8 cellular contexts compared by ENCODE assay signal in genomic region chr17:44200478-44201155, GRCh38. TPM values are rescaled to one million over a fixed set of nuclear protein-coding genes. Genes with fewer than 3 reads are reported as not detected.
A peak's percentile ranks its signal among the peaks of the same experiment; 100 is the strongest.
DNase-seq lines count a peak whose midpoint lies in the region; ATAC-seq and TF ChIP-seq lines count a peak whose summit lies in the region.

No MANE protein-coding gene starts in this region.

- peak; percentile 36 for TF ChIP-seq POLR2A in GM10847 (IDR thresholded peaks at IDR 0.05; ENCODE audit: extremely low read depth, insufficient read length)

- H3K27ac ChIP-seq in subcutaneous abdominal adipose tissue (ENCODE audit: low read depth, low read length) = peak overlapping the region; percentile 78

- no peaks in the 10 kb centered on the region for H3K9me3 Mint-ChIP-seq in activated naive CD8-positive, alpha-beta T cell treated with anti-CD3 and anti-CD28 coated beads for 36 hours

- H3K36me3 Mint-ChIP-seq in activated naive CD8-positive, alpha-beta T cell treated with anti-CD3 and anti-CD28 coated beads for 36 hours = peaks cover 4% of the 10 kb centered on the region

- H3K27ac Mint-ChIP-seq in activated naive CD8-positive, alpha-beta T cell treated with anti-CD3 and anti-CD28 coated beads for 36 hours = peak overlapping the region; percentile 94

- H3K27me3 Mint-ChIP-seq in activated naive CD8-positive, alpha-beta T cell treated with anti-CD3 and anti-CD28 coated beads for 36 hours = no peaks in the 10 kb centered on the region

- no peak for DNase-seq in activated naive CD8-positive, alpha-beta T cell treated with anti-CD3 and anti-CD28 coated beads for 36 hours
- no peak for DNase-seq in NCI-H1694 (lab: John Stamatoyannopoulos, UW)

- H3K9me3 ChIP-seq in iPS-18c (ENCODE audit: control insufficient read depth, insufficient read depth, low read length) (no peaks in the 10 kb centered on the region), subcutaneous abdominal adipose tissue (ENCODE audit: control insufficient read depth in 5 of 5, low read length in 5 of 5) (no peaks in the 10 kb centered on the region)

- H3K4me1 Mint-ChIP-seq in activated naive CD8-positive, alpha-beta T cell treated with anti-CD3 and anti-CD28 coated beads for 36 hours = peaks cover 42% of the 10 kb centered on the region

- H3K4me1 ChIP-seq in subcutaneous abdominal adipose tissue (ENCODE audit: control insufficient read depth in 5 of 5, insufficient read depth in 5 of 5, low read length in 5 of 5) = peaks cover 7 to 34% (median 30%) of the 10 kb centered on the region in 5 donors

- no peaks in the 10 kb centered on the region for H3K27me3 ChIP-seq in subcutaneous abdominal adipose tissue (ENCODE audit: control insufficient read depth in 5 of 5, insufficient read depth in 4 of 5, low read length in 5 of 5)

- H3K4me3 ChIP-seq in iPS-18c (ENCODE audit: insufficient read depth, low read depth, low read length) (peak overlapping the region; percentile 79), subcutaneous abdominal adipose tissue (ENCODE audit: low read depth in 1 of 5, low read length in 5 of 5) (peak overlapping the region; percentile 67 to 81 (median 77))

- peak overlapping the region; percentile 89 for H3K4me3 Mint-ChIP-seq in activated naive CD8-positive, alpha-beta T cell treated with anti-CD3 and anti-CD28 coated beads for 36 hours

- H3K9ac ChIP-seq in subcutaneous abdominal adipose tissue (ENCODE audit: low read length in 5 of 5) = peak overlapping the region; percentile 48 to 93 (median 84)

- H3K36me3 ChIP-seq in subcutaneous abdominal adipose tissue (ENCODE audit: control insufficient read depth in 5 of 5, insufficient read depth in 5 of 5, low read length in 5 of 5) = peaks cover 0 to 17% (median 10%) of the 10 kb centered on the region in 5 donors

- ATAC-seq in HG03342 (IDR thresholded peaks at IDR 0.05; ENCODE audit: unreplicated experiment) (peak; percentile 0), GM21825 (IDR thresholded peaks at IDR 0.05; ENCODE audit: unreplicated experiment) (no peak), HG03039 (IDR thresholded peaks at IDR 0.05; ENCODE audit: unreplicated experiment) (no peak)

RNA-seq across cellular contexts. Expression of gene ATXN7L3, which starts 0.9 kb away (rescaled TPM):
- total RNA-seq in activated naive CD8-positive, alpha-beta T cell treated with anti-CD3 and anti-CD28 coated beads for 36 hours = 10 to 100 TPM; 78.7 to 83.4 TPM

RNA-seq across cellular contexts. Expression of gene TMUB2, which starts 13.8 kb away (rescaled TPM):
- total RNA-seq in activated naive CD8-positive, alpha-beta T cell treated with anti-CD3 and anti-CD28 coated beads for 36 hours = 10 to 100 TPM; 17.1 to 18.2 TPM

RNA-seq across cellular contexts. Expression of gene UBTF, which starts 18.9 kb away (rescaled TPM):
- total RNA-seq in activated naive CD8-positive, alpha-beta T cell treated with anti-CD3 and anti-CD28 coated beads for 36 hours = 100 to 1,000 TPM; 158 to 169 TPM

RNA-seq across cellular contexts. Expression of gene ASB16, which starts 30.1 kb away (rescaled TPM):
- total RNA-seq in activated naive CD8-positive, alpha-beta T cell treated with anti-CD3 and anti-CD28 coated beads for 36 hours = not detected

RNA-seq across cellular contexts. Expression of gene HROB, which starts 58.9 kb away (rescaled TPM):
- 10 to 100 TPM; 18.5 to 20.1 TPM for total RNA-seq in activated naive CD8-positive, alpha-beta T cell treated with anti-CD3 and anti-CD28 coated beads for 36 hours
